In the genomic region with DNA sequence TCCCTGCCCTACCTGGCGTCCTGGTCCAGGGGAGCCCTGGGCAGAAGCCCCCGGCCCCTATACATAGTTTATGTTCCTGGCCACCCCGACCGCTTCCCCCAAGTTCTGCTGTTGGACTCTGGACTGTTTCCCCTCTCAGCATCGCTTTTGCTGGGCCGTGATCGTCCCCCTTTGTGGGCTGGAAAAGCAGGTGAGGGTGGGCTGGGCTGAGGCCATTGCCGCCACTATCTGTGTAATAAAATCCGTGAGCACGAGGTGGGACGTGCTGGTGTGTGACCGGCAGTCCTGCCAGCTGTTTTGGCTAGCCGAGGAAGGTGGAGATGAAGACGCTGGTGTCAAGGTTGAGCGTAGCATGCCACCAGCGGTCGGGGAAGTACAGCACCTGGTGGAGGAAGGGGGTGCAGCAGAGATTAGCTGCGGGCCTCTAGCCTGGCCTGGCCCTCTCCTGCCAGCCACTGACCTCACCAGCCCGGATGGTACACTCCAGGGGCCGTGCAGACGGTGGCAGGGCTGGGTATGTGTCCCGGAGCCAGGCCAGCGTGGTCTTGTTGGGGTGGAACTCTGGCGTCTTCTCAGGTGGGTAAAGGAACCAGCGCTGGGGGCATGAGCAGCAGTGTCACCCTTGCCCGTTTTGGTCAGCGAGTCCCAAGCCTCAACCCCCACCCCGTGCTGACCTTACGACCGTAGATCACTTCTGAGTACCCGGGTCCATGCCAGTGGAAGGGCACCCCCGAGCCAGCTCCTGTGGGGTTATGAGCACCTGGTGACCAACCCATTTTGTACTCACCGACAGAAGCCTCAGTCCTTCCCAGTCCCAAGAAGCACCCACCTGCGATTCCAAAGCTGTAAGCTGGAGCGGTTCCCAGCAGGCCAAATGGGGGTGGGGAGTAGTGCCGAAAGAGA, we compare ENCODE assay signal across 10 cellular contexts. TPM values are rescaled to one million over a fixed set of nuclear protein-coding genes. Genes with fewer than 3 reads are reported as not detected.
DNase-seq lines count a peak whose midpoint lies in the region; ATAC-seq and TF ChIP-seq lines count a peak whose summit lies in the region.
"Had no signal": no experiment of that assay in that cellular context is flagged by ENCODE, and none has a peak within 500 bp of the region (broad histone marks: within the 10 kb centered on the region; RNA-seq: fewer than 3 reads in every experiment).

No MANE protein-coding gene starts in this region.

- ATAC-seq in HG03442 (IDR thresholded peaks at IDR 0.05; ENCODE audit: unreplicated experiment) (no peak), GM21717 (IDR thresholded peaks at IDR 0.05; ENCODE audit: unreplicated experiment) (no peak)
- ATAC-seq: left colon had no signal

- TF ChIP-seq EP300 in sigmoid colon (IDR thresholded peaks at IDR 0.05): no peak

- peak; percentile 57 for DNase-seq in H7
- DNase-seq in esophagus squamous epithelium (lab: John Stamatoyannopoulos, UW): no peak
- DNase-seq in sigmoid colon: peak; percentile 74
- DNase-seq in ascending aorta (ENCODE audit: low spot score in 2 of 2): no peak
- DNase-seq in DMS 273 treated with DMSO at 0.1 percent for 48 hours (lab: John Stamatoyannopoulos, UW): no peak
- DNase-seq: left colon, NCI-H526 treated with DMSO at 0.1 percent for 48 hours had no signal

- peak overlapping the region in 3 of 4 donors; percentile 83 to 88 (median 85) for H3K27ac ChIP-seq in esophagus squamous epithelium
- no peak overlapping the region for H3K27ac ChIP-seq in sigmoid colon
- no peak overlapping the region for H3K27ac ChIP-seq in ascending aorta

- TF ChIP-seq CTCF in esophagus squamous epithelium (IDR thresholded peaks at IDR 0.05) (no peak), sigmoid colon (IDR thresholded peaks at IDR 0.05) (peak in 1 of 4 experiments; percentile 5), ascending aorta (IDR thresholded peaks at IDR 0.05) (no peak)

- H3K27me3 ChIP-seq in H7 (ENCODE audit: control insufficient read depth, insufficient read depth, low read length) (no peaks in the 10 kb centered on the region), esophagus squamous epithelium (peaks cover 0 to 6% (median 0%) of the 10 kb centered on the region in 4 donors), sigmoid colon (no peaks in the 10 kb centered on the region), ascending aorta (no peaks in the 10 kb centered on the region)

- intact Hi-C loops in esophagus squamous epithelium (cut with DNase I): no loop called here
- intact Hi-C loops in sigmoid colon (cut with DNase I): loop anchor here (10.0 kb wide), 1 partner anchor 1092 kb away; a partner anchor contains a TSS
- intact Hi-C loops in ascending aorta (cut with DNase I): no loop called here

- H3K4me1 ChIP-seq in esophagus squamous epithelium (peaks cover 51 to 80% (median 61%) of the 10 kb centered on the region in 3 donors), sigmoid colon (peaks cover 0 to 64% (median 61%) of the 10 kb centered on the region in 4 donors), ascending aorta (peaks cover 20 to 36% of the 10 kb centered on the region in 2 donors)

- H3K36me3 ChIP-seq in H7 (replicated peaks; ENCODE audit: control insufficient read depth, insufficient read depth, low read length): peaks cover 11% of the 10 kb centered on the region
- H3K36me3 ChIP-seq in esophagus squamous epithelium: peaks cover 17 to 47% (median 19%) of the 10 kb centered on the region in 3 donors
- peaks cover 14 to 39% (median 21%) of the 10 kb centered on the region in 4 donors for H3K36me3 ChIP-seq in sigmoid colon
- peaks cover 20 to 36% of the 10 kb centered on the region in 2 donors for H3K36me3 ChIP-seq in ascending aorta

- H3K9me3 ChIP-seq in esophagus squamous epithelium: no peaks in the 10 kb centered on the region
- no peaks in the 10 kb centered on the region for H3K9me3 ChIP-seq in sigmoid colon
- H3K9me3 ChIP-seq in ascending aorta: no peaks in the 10 kb centered on the region

- H3K4me3 ChIP-seq in H7 (ENCODE audit: insufficient read depth, low read depth, low read length) (peak overlapping the region; percentile 87), esophagus squamous epithelium (peak overlapping the region; percentile 55 to 88 (median 65)), sigmoid colon (peak overlapping the region in 2 of 4 donors; percentile 82 to 83), ascending aorta (peak overlapping the region in 1 of 2 donors; percentile 89)

- 67 to 76% methylated on average over 7 to 12 of the region's 36 CpGs for WGBS in esophagus squamous epithelium, 2 donors
- 68 to 87% methylated on average over 36 of the region's 36 CpGs for WGBS in sigmoid colon, 2 donors

- TF ChIP-seq POLR2A in Raji (IDR thresholded peaks at IDR 0.05; ENCODE audit: insufficient read depth, low read depth, low read length) (peak; percentile 45), esophagus squamous epithelium (IDR thresholded peaks at IDR 0.05) (no peak), sigmoid colon (IDR thresholded peaks at IDR 0.05) (no peak)

RNA-seq across cellular contexts. Expression of a gene that starts 1.4 kb away (rescaled TPM):
- 63.8 and 88.2 TPM in 2 replicates for total RNA-seq in H7 (2014; rRNA removed; shearing (Covaris generic))
- total RNA-seq in esophagus squamous epithelium (10 to 100 TPM; 53.7 to 70.7 (median 62.5) TPM), sigmoid colon (10 to 100 TPM; 52.8 to 93.4 (median 73.8) TPM), ascending aorta (158 TPM)
- 10 to 100 TPM; 18.7 to 49.3 (median 22.2) TPM for polyA plus RNA-seq in sigmoid colon

RNA-seq across cellular contexts. Expression of a gene that starts 2.5 kb away (rescaled TPM):
- 85.3 and 115 TPM in 2 replicates for total RNA-seq in H7 (2014; rRNA removed; shearing (Covaris generic))
- 100 to 1,000 TPM; 102 to 148 (median 120) TPM for total RNA-seq in esophagus squamous epithelium
- 100 to 1,000 TPM; 109 to 183 (median 174) TPM for total RNA-seq in sigmoid colon
- 100 to 1,000 TPM; 104 to 136 (median 122) TPM for polyA plus RNA-seq in sigmoid colon
- total RNA-seq in ascending aorta: 258 TPM

RNA-seq across cellular contexts. Expression of a gene that starts 7.3 kb away (rescaled TPM):
- 3.1 and 5.9 TPM in 2 replicates for total RNA-seq in H7 (2014; rRNA removed; shearing (Covaris generic))
- total RNA-seq in esophagus squamous epithelium (1 to 10 TPM in 1 of 4 donors, under 1 TPM in 2, not detected in 1; 0.38 to 1.1 (median 0.57) TPM), sigmoid colon (1 to 10 TPM in 2 of 4 donors, under 1 TPM in 1, not detected in 1; 0.68 to 6.1 (median 1.5) TPM), ascending aorta (1.1 TPM)
- 1 to 10 TPM in 1 of 3 donors, under 1 TPM in 1, not detected in 1; 0.46 to 5.6 TPM for polyA plus RNA-seq in sigmoid colon

RNA-seq across cellular contexts. Expression of a gene that starts 7.5 kb away (rescaled TPM):
- 18.3 and 18.9 TPM in 2 replicates for total RNA-seq in H7 (2014; rRNA removed; shearing (Covaris generic))
- total RNA-seq in esophagus squamous epithelium (10 to 100 TPM in 1 of 4 donors, 1 to 10 TPM in 3; 6.9 to 11.8 (median 7.8) TPM), sigmoid colon (10 to 100 TPM in 2 of 4 donors, 1 to 10 TPM in 2; 6.4 to 17.7 (median 9.9) TPM), ascending aorta (11.4 TPM)
- polyA plus RNA-seq in sigmoid colon: 1 to 10 TPM; 2.4 to 9.8 (median 3.5) TPM

RNA-seq across cellular contexts. Expression of a gene that starts 14.8 kb away (rescaled TPM):
- total RNA-seq in H7 (2014; rRNA removed; shearing (Covaris generic)): 164 and 174 TPM in 2 replicates
- total RNA-seq in esophagus squamous epithelium: 10 to 100 TPM; 28.4 to 70.2 (median 48.9) TPM
- total RNA-seq in sigmoid colon: 10 to 100 TPM; 35.3 to 58.8 (median 48.8) TPM
- 100 to 1,000 TPM in 1 of 3 donors, 10 to 100 TPM in 2; 48.3 to 159 (median 52.9) TPM for polyA plus RNA-seq in sigmoid colon
- total RNA-seq in ascending aorta: 41.8 TPM

Comparison
In these comparisons a context has a peak if more than half of its experiments do, and no peak if none do; other contexts are left out.
1. DNase-seq: peak in H7 (single experiment) and sigmoid colon (single experiment); none in esophagus squamous epithelium (single experiment), ascending aorta (0 of 2) and DMS 273 treated with DMSO at 0.1 percent for 48 hours (single experiment).
2. H3K27ac ChIP-seq: peak in esophagus squamous epithelium (3 of 4); none in sigmoid colon (0 of 4) and ascending aorta (0 of 2).